In the genomic region with DNA sequence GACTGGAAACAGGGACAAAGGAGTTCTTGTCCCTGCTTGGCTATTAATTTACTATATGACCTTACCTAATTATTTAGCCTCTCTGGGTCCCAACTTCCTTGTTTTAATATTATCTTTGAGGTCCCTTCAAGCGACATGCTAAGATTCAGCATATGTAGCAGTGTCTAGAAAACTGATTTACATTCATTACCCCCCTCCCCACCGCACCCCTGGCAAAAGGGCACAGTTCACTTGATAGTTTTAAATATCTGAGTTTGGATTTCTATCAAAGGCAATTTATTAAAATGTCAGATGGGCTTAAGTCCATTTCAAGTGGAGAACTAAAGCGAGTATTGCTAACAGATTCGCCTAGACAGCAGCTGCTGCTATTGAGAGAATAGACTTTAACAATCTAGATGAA, we compare ENCODE assay signal across 13 cellular contexts. TPM values are rescaled to one million over a fixed set of nuclear protein-coding genes. Genes with fewer than 3 reads are reported as not detected.
DNase-seq lines count a peak whose midpoint lies in the region; ATAC-seq, FAIRE-seq and TF ChIP-seq lines count a peak whose summit lies in the region.
"Had no signal": no experiment of that assay in that cellular context is flagged by ENCODE, and none has a peak within 500 bp of the region (broad histone marks: within the 10 kb centered on the region; RNA-seq: fewer than 3 reads in every experiment).

No MANE protein-coding gene starts in this region.

- peaks cover 28% of the 10 kb centered on the region for H3K36me3 Mint-ChIP-seq in activated CD4-positive, alpha-beta T cell treated with anti-CD3 and anti-CD28 coated beads for 36 hours (ENCODE audit: low read depth)
- peaks cover 28% of the 10 kb centered on the region for H3K36me3 Mint-ChIP-seq in activated CD8-positive, alpha-beta T cell treated with anti-CD3 and anti-CD28 coated beads, Interleukin-2, amount 10 ng/mL, durations not matched to agents 7 days and 5 days (ENCODE audit: low read depth)
- peaks cover 5% of the 10 kb centered on the region for H3K36me3 Mint-ChIP-seq in stimulated activated memory B cell treated with anti-CD40 and anti-IgM and Interleukin-4, amounts not matched to agents 10 μg/mL and 1 μg/mL and 100 μg/mL, for 72 hours

- H3K4me1 ChIP-seq in keratinocyte (ENCODE audit: control insufficient read depth, extremely low read depth, insufficient read depth, low read length): peaks cover 58% of the 10 kb centered on the region

- no peak for TF ChIP-seq CTCF in keratinocyte (optimal IDR thresholded peaks at IDR 0.05 in 1 of 3, IDR thresholded peaks at IDR 0.05 in 1 of 3, conservative IDR thresholded peaks at IDR 0.05 in 1 of 3; ENCODE audit: extremely low read depth in 1 of 3, insufficient read depth in 2 of 3, low read length in 3 of 3)

- POLR2A ChIA-PET in activated CD4-positive, alpha-beta T cell treated with anti-CD3 and anti-CD28 coated beads for 36 hours (lab: Charles Lee): interaction anchor here (0.6 to 1.1 kb wide), 2 partner anchors 17 kb away, joined by 4 to 8 read pairs; no protein-coding TSS in a partner anchor
- POLR2A ChIA-PET in activated CD8-positive, alpha-beta T cell treated with anti-CD3 and anti-CD28 coated beads, Interleukin-2, amount 10 ng/mL, durations not matched to agents 7 days and 5 days (lab: Charles Lee): interaction anchor here (0.7 to 1.3 kb wide), 3 partner anchors 18 to 1356 kb away, joined by 3 to 8 read pairs (median 5); partner anchors contain the start of genes ABHD17B and C9orf85

- peaks cover 73% of the 10 kb centered on the region for H3K79me2 ChIP-seq in keratinocyte (ENCODE audit: control insufficient read depth, insufficient read depth, low read length)

- ATAC-seq in activated CD4-positive, alpha-beta T cell treated with anti-CD3 and anti-CD28 coated beads for 36 hours: no peak
- ATAC-seq in activated CD8-positive, alpha-beta T cell treated with anti-CD3 and anti-CD28 coated beads, Interleukin-2, amount 10 ng/mL, durations not matched to agents 7 days and 5 days: no peak
- no peak for ATAC-seq in stimulated activated memory B cell treated with anti-CD40 and anti-IgM and Interleukin-4, amounts not matched to agents 10 μg/mL and 1 μg/mL and 100 μg/mL, for 72 hours
- no peak for ATAC-seq in GM18498 (IDR thresholded peaks at IDR 0.05; ENCODE audit: unreplicated experiment)

- H2AFZ ChIP-seq in keratinocyte (ENCODE audit: control insufficient read depth, low read length): no peak overlapping the region

- no peaks in the 10 kb centered on the region for H3K36me3 ChIP-seq in keratinocyte (ENCODE audit: control insufficient read depth in 2 of 2, extremely low read depth in 1 of 2, insufficient read depth in 2 of 2, low read length in 2 of 2)
- H3K36me3 ChIP-seq: Peyer's patch had no signal

- no peaks in the 10 kb centered on the region for H3K9me1 ChIP-seq in keratinocyte (ENCODE audit: control insufficient read depth, extremely low read depth, insufficient read depth, low read length)

- H3K4me2 ChIP-seq in keratinocyte (ENCODE audit: control insufficient read depth, extremely low read depth, insufficient read depth, low read depth, low read length): peak overlapping the region; percentile 42

- no peak for FAIRE-seq in keratinocyte (lab: Jason Lieb, UNC)

- H3K9me3 ChIP-seq in keratinocyte (ENCODE audit: control insufficient read depth, low read depth, low read length): no peaks in the 10 kb centered on the region
- H3K9me3 ChIP-seq: Peyer's patch had no signal

- peaks cover 5% of the 10 kb centered on the region for H4K20me1 ChIP-seq in keratinocyte (ENCODE audit: control insufficient read depth, extremely low read depth, insufficient read depth, low read length)

- H3K27ac Mint-ChIP-seq in activated CD4-positive, alpha-beta T cell treated with anti-CD3 and anti-CD28 coated beads for 36 hours: peak overlapping the region; percentile 72
- H3K27ac Mint-ChIP-seq in activated CD8-positive, alpha-beta T cell treated with anti-CD3 and anti-CD28 coated beads, Interleukin-2, amount 10 ng/mL, durations not matched to agents 7 days and 5 days: peak overlapping the region; percentile 68
- peak overlapping the region; percentile 4 for H3K27ac Mint-ChIP-seq in stimulated activated memory B cell treated with anti-CD40 and anti-IgM and Interleukin-4, amounts not matched to agents 10 μg/mL and 1 μg/mL and 100 μg/mL, for 72 hours
- H3K27ac Mint-ChIP-seq: nephron progenitor cell had no signal

- intact Hi-C loops in activated CD4-positive, alpha-beta T cell treated with anti-CD3 and anti-CD28 coated beads for 36 hours (cut with DNase I, micrococcal nuclease): loop anchor here (2.0 to 10.0 kb wide), 5 partner anchors 16 to 1390 kb away; partner anchors contain the start of genes ANXA1 (in 1 of the 2) and TMC1 (in 1 of the 2)
- intact Hi-C loops in posterior cingulate gyrus (cut with DNase I): no loop called here

- DNase-seq in activated CD4-positive, alpha-beta T cell treated with anti-CD3 and anti-CD28 coated beads for 36 hours: no peak
- DNase-seq in activated CD4-positive, alpha-beta T cell treated with anti-CD3 and anti-CD28 coated beads, Interleukin-2, amount 50 U/mL, for 1 hour: no peak
- DNase-seq in activated CD8-positive, alpha-beta T cell treated with anti-CD3 and anti-CD28 coated beads, Interleukin-2, amount 10 ng/mL, durations not matched to agents 7 days and 5 days: no peak
- DNase-seq in keratinocyte (ENCODE audit: low read depth, low spot score) (no peak), posterior cingulate gyrus (no peak), amygdala (lab: John Stamatoyannopoulos, UW) (no peak)
- DNase-seq: activated CD4-positive, alpha-beta T cell treated with anti-CD3 and anti-CD28 coated beads for 1 hour; NCI-H1436; nephron progenitor cell; Peyer's patch; stimulated activated CD4-positive, alpha-beta T cell treated with anti-CD3 and anti-CD28 coated beads, Interleukin-4, amount 100 ng/mL, for 1 hour had no signal

- peak overlapping the region; percentile 18 for H3K9ac ChIP-seq in keratinocyte (ENCODE audit: control insufficient read depth, extremely low read depth, insufficient read depth, low read length)

- dilution Hi-C loops in keratinocyte (cut with MboI; ENCODE audit: extremely low pct_ligation_motif_present, low sequenced_read_pairs): no loop called here

- peak overlapping the region; percentile 65 for H3K27ac ChIP-seq in keratinocyte (ENCODE audit: control insufficient read depth, insufficient read depth, low read length)

- H3K9me3 Mint-ChIP-seq in activated CD4-positive, alpha-beta T cell treated with anti-CD3 and anti-CD28 coated beads for 36 hours (ENCODE audit: low read depth): no peaks in the 10 kb centered on the region
- H3K9me3 Mint-ChIP-seq in activated CD8-positive, alpha-beta T cell treated with anti-CD3 and anti-CD28 coated beads, Interleukin-2, amount 10 ng/mL, durations not matched to agents 7 days and 5 days (ENCODE audit: insufficient read depth): no peaks in the 10 kb centered on the region
- H3K9me3 Mint-ChIP-seq in stimulated activated memory B cell treated with anti-CD40 and anti-IgM and Interleukin-4, amounts not matched to agents 10 μg/mL and 1 μg/mL and 100 μg/mL, for 72 hours: no peaks in the 10 kb centered on the region
- H3K9me3 Mint-ChIP-seq: nephron progenitor cell had no signal

- H3K4me1 Mint-ChIP-seq in activated CD4-positive, alpha-beta T cell treated with anti-CD3 and anti-CD28 coated beads for 36 hours: peaks cover 67% of the 10 kb centered on the region
- peaks cover 60% of the 10 kb centered on the region for H3K4me1 Mint-ChIP-seq in activated CD8-positive, alpha-beta T cell treated with anti-CD3 and anti-CD28 coated beads, Interleukin-2, amount 10 ng/mL, durations not matched to agents 7 days and 5 days (ENCODE audit: low read depth)
- H3K4me1 Mint-ChIP-seq in stimulated activated memory B cell treated with anti-CD40 and anti-IgM and Interleukin-4, amounts not matched to agents 10 μg/mL and 1 μg/mL and 100 μg/mL, for 72 hours: peaks cover 69% of the 10 kb centered on the region

- peak overlapping the region; percentile 94 for H3K4me3 Mint-ChIP-seq in activated CD4-positive, alpha-beta T cell treated with anti-CD3 and anti-CD28 coated beads for 36 hours
- peak overlapping the region; percentile 89 for H3K4me3 Mint-ChIP-seq in activated CD8-positive, alpha-beta T cell treated with anti-CD3 and anti-CD28 coated beads, Interleukin-2, amount 10 ng/mL, durations not matched to agents 7 days and 5 days
- H3K4me3 Mint-ChIP-seq in stimulated activated memory B cell treated with anti-CD40 and anti-IgM and Interleukin-4, amounts not matched to agents 10 μg/mL and 1 μg/mL and 100 μg/mL, for 72 hours: no peak overlapping the region
- H3K4me3 Mint-ChIP-seq: nephron progenitor cell had no signal

- no peaks in the 10 kb centered on the region for H3K27me3 Mint-ChIP-seq in activated CD4-positive, alpha-beta T cell treated with anti-CD3 and anti-CD28 coated beads for 36 hours
- H3K27me3 Mint-ChIP-seq in activated CD8-positive, alpha-beta T cell treated with anti-CD3 and anti-CD28 coated beads, Interleukin-2, amount 10 ng/mL, durations not matched to agents 7 days and 5 days (ENCODE audit: low read depth): no peaks in the 10 kb centered on the region
- H3K27me3 Mint-ChIP-seq in stimulated activated memory B cell treated with anti-CD40 and anti-IgM and Interleukin-4, amounts not matched to agents 10 μg/mL and 1 μg/mL and 100 μg/mL, for 72 hours: no peaks in the 10 kb centered on the region

- CTCF ChIA-PET in activated CD4-positive, alpha-beta T cell treated with anti-CD3 and anti-CD28 coated beads for 36 hours (lab: Charles Lee): interaction anchor here (0.6 to 0.9 kb wide), 2 partner anchors 48 to 80 kb away, joined by 3 read pairs; no protein-coding TSS in a partner anchor
- CTCF ChIA-PET in activated CD8-positive, alpha-beta T cell treated with anti-CD3 and anti-CD28 coated beads, Interleukin-2, amount 10 ng/mL, durations not matched to agents 7 days and 5 days (lab: Charles Lee): interaction anchor here (0.8 to 2.0 kb wide), 8 partner anchors 13 to 261 kb away, joined by 3 to 5 read pairs (median 3); no protein-coding TSS in a partner anchor

- no peaks in the 10 kb centered on the region for H3K27me3 ChIP-seq in keratinocyte (ENCODE audit: control insufficient read depth, extremely low read depth, insufficient read depth, low read length)
- H3K27me3 ChIP-seq: Peyer's patch had no signal

- peak overlapping the region in 2 of 3 experiments; percentile 21 to 48 for H3K4me3 ChIP-seq in keratinocyte (ENCODE audit: control insufficient read depth in 2 of 3, extremely low read depth in 1 of 3, insufficient read depth in 2 of 3, low read depth in 1 of 3, low read length in 3 of 3)

RNA-seq across cellular contexts. Expression of gene CEMIP2, which starts 3.9 kb away (rescaled TPM):
- 10 to 100 TPM; 34.1 to 41.0 TPM for total RNA-seq in activated CD4-positive, alpha-beta T cell treated with anti-CD3 and anti-CD28 coated beads for 36 hours
- 10 to 100 TPM; 46.5 TPM for total RNA-seq in activated CD8-positive, alpha-beta T cell treated with anti-CD3 and anti-CD28 coated beads, Interleukin-2, amount 10 ng/mL, durations not matched to agents 7 days and 5 days
- 47.7 to 79.4 TPM (median 48.7 TPM) in 3 replicates for polyA plus RNA-seq in keratinocyte
- polyA plus RNA-seq in keratinocyte (2011; ENCODE audit: low read depth): 6.6 TPM
- 14.1 and 18.0 TPM in 2 replicates for polyA plus RNA-seq in keratinocyte (2011; cell fraction: cytosol; rRNA removed)
- polyA plus RNA-seq in keratinocyte (2011; cell fraction: nucleus; rRNA removed): 86.9 and 98.3 TPM in 2 replicates
- 15.1 and 38.2 TPM in 2 replicates for polyA plus RNA-seq in keratinocyte (2012; ENCODE audit: low replicate concordance)
- polyA minus RNA-seq in keratinocyte: 118 to 163 TPM (median 160 TPM) in 3 replicates
- 50.1 TPM for polyA minus RNA-seq in keratinocyte (2011; cell fraction: cytosol; rRNA and poly(A)+ RNA removed)
- polyA minus RNA-seq in keratinocyte (2011; cell fraction: nucleus; rRNA and poly(A)+ RNA removed): 155 and 264 TPM in 2 replicates

Comparison
In these comparisons a context has a peak if more than half of its experiments do, and no peak if none do; other contexts are left out.
1. H3K27ac Mint-ChIP-seq: peak in every context shown above with its lines; median percentile 72 in activated CD4-positive, alpha-beta T cell treated with anti-CD3 and anti-CD28 coated beads for 36 hours; 68 in activated CD8-positive, alpha-beta T cell treated with anti-CD3 and anti-CD28 coated beads, Interleukin-2, amount 10 ng/mL, durations not matched to agents 7 days and 5 days; 4 in stimulated activated memory B cell treated with anti-CD40 and anti-IgM and Interleukin-4, amounts not matched to agents 10 μg/mL and 1 μg/mL and 100 μg/mL, for 72 hours.